ENCODE assay signal across 18 cellular contexts in genomic region chr2:134647607-134648256, GRCh38.
DNase-seq lines count a peak whose midpoint lies in the region; FAIRE-seq and TF ChIP-seq lines count a peak whose summit lies in the region.
"Had no signal": no experiment of that assay in that cellular context is flagged by ENCODE, and none has a peak within 500 bp of the region (broad histone marks: within the 10 kb centered on the region; RNA-seq: fewer than 3 reads in every experiment).

No MANE protein-coding gene starts in this region.

- H3K18ac ChIP-seq in neuronal stem cell (ENCODE audit: low read length), result peak overlapping the region; percentile 25

- H3K27me3 ChIP-seq in neuronal stem cell (ENCODE audit: control insufficient read depth in 3 of 3, insufficient read depth in 3 of 3, low read depth in 1 of 3, low read length in 3 of 3), result no peaks in the 10 kb centered on the region

- no peaks in the 10 kb centered on the region for H3K36me3 ChIP-seq in neuronal stem cell (replicated peaks in 1 of 2; ENCODE audit: control insufficient read depth in 2 of 2, insufficient read depth in 2 of 2, low read length in 2 of 2)

- H2BK120ac ChIP-seq in neuronal stem cell (ENCODE audit: low read depth, low read length), result no peak overlapping the region

- no peak overlapping the region for H3K4me2 ChIP-seq in neuronal stem cell (ENCODE audit: insufficient read depth, low read length, poor library complexity, severe bottlenecking)
- H3K4me2 ChIP-seq: KMS-11, PC-9 had no signal

- H3K23ac ChIP-seq in neuronal stem cell (ENCODE audit: low read depth, low read length, poor library complexity), result no peak overlapping the region

- no peaks in the 10 kb centered on the region for H3K4me1 ChIP-seq in neuronal stem cell (ENCODE audit: control insufficient read depth in 2 of 2, insufficient read depth in 1 of 2, low read depth in 1 of 2, low read length in 2 of 2)

- DNase-seq in ACHN (peak; percentile 58), NCI-H2196 treated with DMSO at 0.1 percent for 48 hours (lab: John Stamatoyannopoulos, UW; ENCODE audit: unreplicated experiment) (peak; percentile 18), dermis blood vessel endothelial cell (peak; percentile 19), neuronal stem cell (ENCODE audit: low spot score) (no peak), RCC 7860 (ENCODE audit: low spot score) (no peak), pons (ENCODE audit: low spot score) (no peak), foreskin fibroblast (no peak)
- DNase-seq: CD8-positive, alpha-beta memory T cell; MV-4-11; NCI-H1417 treated with DMSO at 0.1 percent for 48 hours; NCI-H2029 treated with DMSO at 0.1 percent for 48 hours; NCI-H524; PC-9 had no signal

- in situ Hi-C loops in ACHN (cut with HindIII; ENCODE audit: low pct_ligation_motif_present, low pct_unique_long_range_greater_than_20kb, low sequenced_read_pairs), result no loop called here

- H2BK12ac ChIP-seq in neuronal stem cell (ENCODE audit: low read length), result no peak overlapping the region

- no peak overlapping the region for H3K9ac ChIP-seq in neuronal stem cell (ENCODE audit: low read depth, low read length, poor library complexity)
- H3K9ac ChIP-seq: KMS-11 had no signal

- H4K8ac ChIP-seq in neuronal stem cell (ENCODE audit: low read depth, low read length), result no peak overlapping the region

- H2AK5ac ChIP-seq in neuronal stem cell (ENCODE audit: low read depth, low read length), result no peak overlapping the region

- WGBS in neuronal stem cell (ENCODE audit: extremely low coverage in 2 of 2, insufficient read length in 2 of 2, insufficient replicate concordance in 1 of 2), 2 donors, result no CpG with 5 or more reads among the region's 10 CpGs

- H3K4me3 ChIP-seq in neuronal stem cell (ENCODE audit: low read length in 2 of 2) (no peak overlapping the region), foreskin fibroblast (ENCODE audit: low read depth in 1 of 2, low read length in 2 of 2) (no peak overlapping the region)
- H3K4me3 ChIP-seq: PC-9 had no signal

- no peaks in the 10 kb centered on the region for H3K9me3 ChIP-seq in neuronal stem cell (replicated peaks in 1 of 2; ENCODE audit: control insufficient read depth in 2 of 2, insufficient read depth in 1 of 2, low read depth in 1 of 2, low read length in 2 of 2)

- no peaks in the 10 kb centered on the region for H3K79me1 ChIP-seq in neuronal stem cell (ENCODE audit: low read depth, low read length)

- no peak overlapping the region for H3K14ac ChIP-seq in neuronal stem cell (ENCODE audit: low read length)

- no peak overlapping the region for H2BK5ac ChIP-seq in neuronal stem cell (ENCODE audit: low read length)

- no peak overlapping the region for H4K91ac ChIP-seq in neuronal stem cell (ENCODE audit: low read depth, low read length, poor library complexity)

- H2BK15ac ChIP-seq in neuronal stem cell (ENCODE audit: low read length), result no peak overlapping the region

- H2AFZ ChIP-seq in neuronal stem cell (ENCODE audit: low read length), result no peak overlapping the region
- H2AFZ ChIP-seq: PC-9 had no signal

- no peak for TF ChIP-seq CTCF in foreskin fibroblast (IDR thresholded peaks at IDR 0.05; ENCODE audit: low read depth, low read length)

- FAIRE-seq in RCC 7860 (lab: Jason Lieb, UNC), result no peak
- FAIRE-seq: D721Med, GM12892, GM18507, H54 had no signal

- no peak overlapping the region for H3K4ac ChIP-seq in neuronal stem cell (ENCODE audit: low read length)

- no peak overlapping the region for H3K27ac ChIP-seq in neuronal stem cell (replicated peaks; ENCODE audit: low read length)
- H3K27ac ChIP-seq: KMS-11, PC-9 had no signal

Comparison
In these comparisons a context has a peak if more than half of its experiments do, and no peak if none do; other contexts are left out.
1. DNase-seq: peak in ACHN (single experiment), NCI-H2196 treated with DMSO at 0.1 percent for 48 hours (single experiment) and dermis blood vessel endothelial cell (single experiment); none in neuronal stem cell (single experiment), RCC 7860 (single experiment), pons (single experiment) and foreskin fibroblast (0 of 2).